8 cellular contexts compared by ENCODE assay signal in the genomic region with DNA sequence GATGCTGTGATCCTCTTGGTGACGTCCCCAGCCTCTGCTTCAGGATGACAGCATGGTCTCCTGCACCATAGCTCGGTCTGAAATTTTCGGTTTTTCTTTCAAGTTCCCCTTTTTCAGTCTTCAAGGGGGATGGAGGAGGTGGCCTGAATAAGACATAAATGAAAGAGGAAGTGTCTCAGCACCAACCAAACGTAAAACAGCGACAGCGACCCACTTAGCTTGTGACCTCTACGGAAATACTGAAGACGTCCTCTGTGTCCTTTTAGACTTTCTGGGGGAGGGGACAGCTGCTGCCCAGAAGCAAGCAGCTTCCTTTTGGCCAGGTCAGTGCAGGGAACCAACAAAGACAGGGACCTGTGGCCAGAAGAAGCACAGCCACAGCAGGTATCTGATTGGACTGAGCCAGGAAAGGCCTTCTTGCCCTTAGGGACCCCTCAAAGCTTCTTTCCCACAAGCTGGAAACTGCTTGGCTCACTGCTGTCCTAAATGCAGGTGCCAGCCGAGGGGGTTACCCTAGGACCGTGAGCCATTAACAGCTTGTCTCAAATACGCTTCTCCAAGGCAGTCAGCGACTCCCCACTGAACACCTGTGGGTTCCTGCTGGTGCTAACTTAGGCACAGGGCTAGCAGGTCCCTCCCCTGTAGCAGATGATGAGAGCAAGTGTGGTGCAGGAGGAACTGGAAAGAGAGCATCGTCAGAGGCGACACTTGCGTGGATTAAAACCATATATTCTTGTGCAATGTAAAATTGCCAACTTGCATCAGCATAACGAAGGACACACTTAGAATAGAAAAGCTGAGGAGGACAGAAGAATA.
DNase-seq lines count a peak whose midpoint lies in the region; ATAC-seq and TF ChIP-seq lines count a peak whose summit lies in the region.
"Not testable (repeated sequence)": the region's sequence is repeated elsewhere in the genome, so short reads cannot be mapped to it uniquely, and the experiment has no call there.

No MANE protein-coding gene starts in this region.

- H3K27me3 ChIP-seq in esophagus muscularis mucosa; stomach smooth muscle (ENCODE audit: control insufficient read depth in 1 of 2, insufficient read depth in 2 of 2, low read length in 2 of 2): not testable (repeated sequence)

- not testable (repeated sequence) for H3K36me3 Mint-ChIP-seq in osteocyte (ENCODE audit: unreplicated experiment)

- H3K27me3 Mint-ChIP-seq in osteocyte (ENCODE audit: unreplicated experiment) = not testable (repeated sequence)

- intact Hi-C loops in esophagus muscularis mucosa (cut with DNase I) = not testable (repeated sequence)

- H3K4me3 ChIP-seq in GM12875 (ENCODE audit: low read depth, low read length) = peak overlapping the region; percentile 45
- H3K4me3 ChIP-seq in esophagus muscularis mucosa; stomach smooth muscle (ENCODE audit: low read length in 2 of 2): not testable (repeated sequence)

- peaks cover 13 to 42% (median 31%) of the 10 kb centered on the region in 4 donors for H3K4me1 ChIP-seq in esophagus muscularis mucosa
- peaks cover 28% of the 10 kb centered on the region for H3K4me1 ChIP-seq in stomach smooth muscle (ENCODE audit: control insufficient read depth, insufficient read depth, low read length)

- not testable (repeated sequence) for H3K4me1 Mint-ChIP-seq in osteocyte (ENCODE audit: unreplicated experiment)

- H3K4me3 Mint-ChIP-seq in osteocyte (ENCODE audit: unreplicated experiment) = not testable (repeated sequence)

- TF ChIP-seq POLR2A in esophagus muscularis mucosa (IDR thresholded peaks at IDR 0.05; ENCODE audit: low read depth) = not testable (repeated sequence)

- not testable (repeated sequence) for TF ChIP-seq EP300 in esophagus muscularis mucosa (IDR thresholded peaks at IDR 0.05)

- H3K9me3 Mint-ChIP-seq in osteocyte (ENCODE audit: unreplicated experiment) = not testable (repeated sequence)

- H3K9me3 ChIP-seq in esophagus muscularis mucosa; stomach smooth muscle (ENCODE audit: control insufficient read depth in 2 of 2, low read length in 2 of 2): not testable (repeated sequence)

- peak overlapping the region in 1 of 2 donors; percentile 13 for H3K9ac ChIP-seq in stomach smooth muscle (ENCODE audit: low read length in 2 of 2)

- ATAC-seq in GM21423 (IDR thresholded peaks at IDR 0.05; ENCODE audit: unreplicated experiment) = peak; percentile 83
- ATAC-seq in HG03378 (IDR thresholded peaks at IDR 0.05; ENCODE audit: unreplicated experiment) = peak; percentile 88

- TF ChIP-seq CTCF in GM12875 (IDR thresholded peaks at IDR 0.05; ENCODE audit: borderline replicate concordance, insufficient read depth, low read depth, low read length); esophagus muscularis mucosa (IDR thresholded peaks at IDR 0.05); osteocyte (IDR thresholded peaks at IDR 0.05): not testable (repeated sequence)

- H3K36me3 ChIP-seq in esophagus muscularis mucosa; stomach smooth muscle (ENCODE audit: control insufficient read depth in 2 of 2, insufficient read depth in 2 of 2, low read length in 2 of 2): not testable (repeated sequence)

- H3K27ac ChIP-seq in esophagus muscularis mucosa (replicated peaks in 1 of 4) (peak overlapping the region; percentile 62 to 76 (median 68)), stomach smooth muscle (ENCODE audit: low read length) (peak overlapping the region; percentile 58)

- DNase-seq in SKM-1 treated with dmso at 0.1 percent for 144 hours (lab: John Stamatoyannopoulos, UW; ENCODE audit: unreplicated experiment) = peak; percentile 98
- DNase-seq in activated T-cell treated with anti-CD3 and anti-CD28 coated beads, Interleukin-2, amount 50 U/mL, for 48 hours = peak; percentile 66 to 71
- DNase-seq in esophagus muscularis mucosa (ENCODE audit: extremely low spot score) = peak; percentile 70
- peak; percentile 56 for DNase-seq in osteocyte (ENCODE audit: extremely low spot score, unreplicated experiment)

- whole genome bisulfite sequencing in esophagus muscularis mucosa = 75% methylated on average over 16 of the region's 16 CpGs

- not testable (repeated sequence) for H3K27ac Mint-ChIP-seq in osteocyte (ENCODE audit: unreplicated experiment)
